Comparison of ENCODE assay signal across 10 cellular contexts in genomic region chr12:64633186-64633939, GRCh38. TPM values are rescaled to one million over a fixed set of nuclear protein-coding genes. Genes with fewer than 3 reads are reported as not detected.
DNase-seq lines count a peak whose midpoint lies in the region; ATAC-seq and TF ChIP-seq lines count a peak whose summit lies in the region.
"Had no signal": no experiment of that assay in that cellular context is flagged by ENCODE, and none has a peak within 500 bp of the region (broad histone marks: within the 10 kb centered on the region; RNA-seq: fewer than 3 reads in every experiment).

No MANE protein-coding gene starts in this region.

- ATAC-seq in activated B cell treated with CpG ODN at 0.5 μM for 24 hours (ENCODE audit: low read depth) = no peak
- no peak for ATAC-seq in memory B cell (ENCODE audit: low read depth)
- ATAC-seq in GM19023 (IDR thresholded peaks at IDR 0.05; ENCODE audit: unreplicated experiment) = no peak
- ATAC-seq in HG03457 (IDR thresholded peaks at IDR 0.05; ENCODE audit: unreplicated experiment) = no peak

- no peaks in the 10 kb centered on the region for H3K9me2 ChIP-seq in MM.1S (replicated peaks; ENCODE audit: insufficient read depth, low read length)

- intact Hi-C loops in Calu3 (cut with micrococcal nuclease; ENCODE audit: unreplicated experiment) = no loop called here
- intact Hi-C loops in activated B cell treated with CpG ODN at 0.5 μM for 24 hours (cut with micrococcal nuclease) = loop anchor here (2.0 kb wide), 1 partner anchor 19 kb away; no protein-coding TSS in a partner anchor

- H3K9me3 ChIP-seq in MM.1S (replicated peaks; ENCODE audit: insufficient read depth, low read length) = no peaks in the 10 kb centered on the region

- peaks cover 16% of the 10 kb centered on the region for H3K9me3 Mint-ChIP-seq in Calu3 (ENCODE audit: low read depth, unreplicated experiment)
- peaks cover 2% of the 10 kb centered on the region for H3K9me3 Mint-ChIP-seq in activated B cell treated with CpG ODN at 0.5 μM for 24 hours
- H3K9me3 Mint-ChIP-seq in memory B cell = peaks cover 3% of the 10 kb centered on the region

- no peaks in the 10 kb centered on the region for H3K4me1 ChIP-seq in MM.1S (ENCODE audit: low read length)

- H3K27me3 ChIP-seq in MM.1S (replicated peaks; ENCODE audit: insufficient read depth, low read length) = no peaks in the 10 kb centered on the region
- H3K27me3 ChIP-seq: BLaER1 had no signal

- H2AFZ ChIP-seq in MM.1S (ENCODE audit: low read length) = no peak overlapping the region

- peaks cover 58% of the 10 kb centered on the region for H3K4me1 Mint-ChIP-seq in Calu3 (ENCODE audit: low read depth, unreplicated experiment)
- H3K4me1 Mint-ChIP-seq in activated B cell treated with CpG ODN at 0.5 μM for 24 hours = peaks cover 78% of the 10 kb centered on the region
- peaks cover 41% of the 10 kb centered on the region for H3K4me1 Mint-ChIP-seq in memory B cell

- H3K4me3 Mint-ChIP-seq in Calu3 (ENCODE audit: low read depth, unreplicated experiment) (no peak overlapping the region), activated B cell treated with CpG ODN at 0.5 μM for 24 hours (no peak overlapping the region), memory B cell (no peak overlapping the region)
- H3K4me3 Mint-ChIP-seq: T-helper 1 cell treated with Interleukin-12 subunit alpha and Interleukin-12 subunit beta and Interleukin-4 antibody, amounts not matched to agents 30 μg/mL and 1 μg/mL, for 36 hours had no signal

- H3K36me3 Mint-ChIP-seq in Calu3 (ENCODE audit: insufficient read depth, unreplicated experiment) (peaks cover 72% of the 10 kb centered on the region), activated B cell treated with CpG ODN at 0.5 μM for 24 hours (ENCODE audit: low read depth) (peaks cover 63% of the 10 kb centered on the region), memory B cell (peaks cover 36% of the 10 kb centered on the region)

- H3K27ac ChIP-seq in 22Rv1 (peak overlapping the region; percentile 46), MM.1S (ENCODE audit: low read length) (no peak overlapping the region)
- H3K27ac ChIP-seq: BLaER1 had no signal

- H3K4me3 ChIP-seq in MM.1S (ENCODE audit: low read length) = no peak overlapping the region
- H3K4me3 ChIP-seq: BLaER1 had no signal

- no TSS peak for BruUV-seq in Calu3 (replicated peaks; lab: Mats Ljungman, UMichigan)

- TF ChIP-seq CTCF in 22Rv1 (IDR thresholded peaks at IDR 0.05) = no peak
- no peak for TF ChIP-seq CTCF in Calu3 (IDR thresholded peaks at IDR 0.05; ENCODE audit: unreplicated experiment)
- no peak for TF ChIP-seq CTCF in activated B cell treated with CpG ODN at 0.5 μM for 24 hours (IDR thresholded peaks at IDR 0.05)
- TF ChIP-seq CTCF in MM.1S (IDR thresholded peaks at IDR 0.05; ENCODE audit: low read length) = no peak

- peak overlapping the region; percentile 72 for H3K27ac Mint-ChIP-seq in Calu3 (ENCODE audit: unreplicated experiment)
- H3K27ac Mint-ChIP-seq in activated B cell treated with CpG ODN at 0.5 μM for 24 hours = peak overlapping the region; percentile 42
- H3K27ac Mint-ChIP-seq in memory B cell = peak overlapping the region; percentile 90
- H3K27ac Mint-ChIP-seq: T-helper 1 cell treated with Interleukin-12 subunit alpha and Interleukin-12 subunit beta and Interleukin-4 antibody, amounts not matched to agents 30 μg/mL and 1 μg/mL, for 36 hours had no signal

- H3F3A ChIP-seq in MM.1S (ENCODE audit: insufficient read depth, low read length) = no peaks in the 10 kb centered on the region

- H4K20me1 ChIP-seq in MM.1S (ENCODE audit: insufficient read depth, low read length) = no peaks in the 10 kb centered on the region

- CTCF ChIA-PET in Calu3 (lab: Charles Lee) = interaction anchor here (0.8 to 1.7 kb wide), 8 partner anchors 8 to 84 kb away, joined by 3 to 10 read pairs (median 3); no protein-coding TSS in a partner anchor
- CTCF ChIA-PET in activated B cell treated with CpG ODN at 0.5 μM for 24 hours (lab: Charles Lee) = interaction anchor here (1.2 kb wide), 1 partner anchor 9 kb away, joined by 4 read pairs; no protein-coding TSS in a partner anchor

- POLR2A ChIA-PET in activated B cell treated with CpG ODN at 0.5 μM for 24 hours (lab: Charles Lee) = interaction anchor here (1.1 to 1.9 kb wide), 2 partner anchors 24 to 65 kb away, joined by 3 to 8 read pairs; no protein-coding TSS in a partner anchor

- H3K27me3 Mint-ChIP-seq in Calu3 (ENCODE audit: unreplicated experiment) = no peaks in the 10 kb centered on the region
- no peaks in the 10 kb centered on the region for H3K27me3 Mint-ChIP-seq in activated B cell treated with CpG ODN at 0.5 μM for 24 hours
- H3K27me3 Mint-ChIP-seq in memory B cell = no peaks in the 10 kb centered on the region

- no peak for DNase-seq in Calu3
- DNase-seq in activated B cell treated with CpG ODN at 0.5 μM for 24 hours = no peak
- no peak for DNase-seq in memory B cell (ENCODE audit: low spot score in 2 of 2)
- no peak for DNase-seq in amniotic stem cell (lab: John Stamatoyannopoulos, UW)
- DNase-seq in MM.1S = no peak

- H3K36me3 ChIP-seq in MM.1S (replicated peaks; ENCODE audit: insufficient read depth, low read length) = no peaks in the 10 kb centered on the region; the same call in 1 of the 2 replicates

- peaks cover 61% of the 10 kb centered on the region for H3K79me2 ChIP-seq in MM.1S (ENCODE audit: low read length)

- H3K9ac ChIP-seq in MM.1S (ENCODE audit: low read length) = no peak overlapping the region
- H3K9ac ChIP-seq: BLaER1 had no signal

- H3K4me2 ChIP-seq in MM.1S (ENCODE audit: low read depth, low read length) = no peak overlapping the region

RNA-seq across cellular contexts. Expression of gene RASSF3, which starts 23.1 kb away (rescaled TPM):
- total RNA-seq in Calu3 (2022) = 162 and 179 TPM in 2 replicates
- 90.9 and 95.7 TPM in 2 replicates for total RNA-seq in activated B cell treated with CpG ODN at 0.5 μM for 24 hours
